In genomic region chr11:118135796-118136165, GRCh38 we compare ENCODE assay signal across 33 cellular contexts. TPM values are rescaled to one million over a fixed set of nuclear protein-coding genes. Genes with fewer than 3 reads are reported as not detected.
"Had no signal": no experiment of that assay in that cellular context is flagged by ENCODE, and none has a peak within 500 bp of the region (broad histone marks: within the 10 kb centered on the region; RNA-seq: fewer than 3 reads in every experiment).

No MANE protein-coding gene starts in this region.

- H3K27ac Mint-ChIP-seq: activated CD4-positive, alpha-beta memory T cell treated with anti-CD3 and anti-CD28 coated beads for 36 hours; activated CD4-positive, alpha-beta T cell treated with anti-CD3 and anti-CD28 coated beads for 36 hours; activated CD4-positive, alpha-beta T cell treated with anti-CD3 and anti-CD28 coated beads, Interleukin-2, amount 10 ng/mL, durations not matched to agents 24 days and 14 days; activated CD8-positive, alpha-beta memory T cell treated with anti-CD3 and anti-CD28 coated beads, Interleukin-2, amount 10 ng/mL, durations not matched to agents 7 days and 5 days; activated CD8-positive, alpha-beta T cell treated with anti-CD3 and anti-CD28 coated beads, Interleukin-2, amount 10 ng/mL, durations not matched to agents 7 days and 5 days; activated naive CD4-positive, alpha-beta T cell treated with anti-CD3 and anti-CD28 coated beads, Interleukin-2, amount 10 ng/mL, durations not matched to agents 7 days and 5 days; activated naive CD8-positive, alpha-beta T cell treated with anti-CD3 and anti-CD28 coated beads, Interleukin-2, amount 10 ng/mL, durations not matched to agents 7 days and 5 days; activated T-helper 1 cell treated with anti-CD3 and anti-CD28 coated beads, Interleukin-12 subunit alpha, Interleukin-12 subunit beta, Interleukin-2, Interleukin-4 antibody, amounts not matched to agents 30 ng/mL and 10 ng/mL and 1 ng/mL, durations not matched to agents 14 hours and 24 hours and 36 hours; brain; endodermal cell had no signal

- H3K4me1 Mint-ChIP-seq: activated CD4-positive, alpha-beta T cell treated with anti-CD3 and anti-CD28 coated beads for 36 hours; activated CD4-positive, alpha-beta T cell treated with anti-CD3 and anti-CD28 coated beads, Interleukin-2, amount 10 ng/mL, durations not matched to agents 24 days and 14 days; activated CD8-positive, alpha-beta memory T cell treated with anti-CD3 and anti-CD28 coated beads, Interleukin-2, amount 10 ng/mL, durations not matched to agents 7 days and 5 days; activated naive CD4-positive, alpha-beta T cell treated with anti-CD3 and anti-CD28 coated beads, Interleukin-2, amount 10 ng/mL, durations not matched to agents 7 days and 5 days; activated naive CD8-positive, alpha-beta T cell treated with anti-CD3 and anti-CD28 coated beads, Interleukin-2, amount 10 ng/mL, durations not matched to agents 7 days and 5 days; brain had no signal

- H3K4me3 ChIP-seq: ascending aorta, breast epithelium, cardiac muscle cell, colonic mucosa, esophagus muscularis mucosa, gastrocnemius medialis had no signal

- H3K36me3 ChIP-seq: ascending aorta, breast epithelium, cardiac muscle cell, colonic mucosa, gastrocnemius medialis had no signal

- H3K27me3 ChIP-seq: ascending aorta, breast epithelium, colonic mucosa, gastrocnemius medialis had no signal

- ATAC-seq: activated CD4-positive, alpha-beta T cell treated with anti-CD3 and anti-CD28 coated beads for 36 hours; activated CD8-positive, alpha-beta memory T cell treated with anti-CD3 and anti-CD28 coated beads, Interleukin-2, amount 10 ng/mL, durations not matched to agents 7 days and 5 days; activated CD8-positive, alpha-beta T cell treated with anti-CD3 and anti-CD28 coated beads, Interleukin-2, amount 10 ng/mL, durations not matched to agents 7 days and 5 days; activated naive CD4-positive, alpha-beta T cell treated with anti-CD3 and anti-CD28 coated beads, Interleukin-2, amount 50 U/mL, for 72 hours; foreskin keratinocyte; gastrocnemius medialis had no signal

- H3K9me3 ChIP-seq: ascending aorta, breast epithelium, colonic mucosa, esophagus muscularis mucosa, gastrocnemius medialis had no signal

- DNase-seq: activated CD4-positive, alpha-beta memory T cell treated with anti-CD3 and anti-CD28 coated beads for 36 hours; activated CD4-positive, alpha-beta T cell treated with anti-CD3 and anti-CD28 coated beads for 36 hours; activated CD4-positive, alpha-beta T cell treated with anti-CD3 and anti-CD28 coated beads, Interleukin-2, amount 10 ng/mL, durations not matched to agents 24 days and 14 days; activated CD4-positive, CD25-positive, alpha-beta regulatory T cell; activated CD4-positive, CD25-positive, alpha-beta regulatory T cell treated with anti-CD3 and anti-CD28 coated beads, Interleukin-2, amount 50 U/mL, for 72 hours; activated CD8-positive, alpha-beta memory T cell treated with anti-CD3 and anti-CD28 coated beads, Interleukin-2, amount 10 ng/mL, durations not matched to agents 7 days and 5 days; activated CD8-positive, alpha-beta memory T cell treated with anti-CD3 and anti-CD28 coated beads, Interleukin-2, amount 50 U/mL, for 4 hours; activated CD8-positive, alpha-beta T cell treated with anti-CD3 and anti-CD28 coated beads, Interleukin-2, amount 10 ng/mL, durations not matched to agents 7 days and 5 days; activated gamma-delta T cell; activated naive CD4-positive, alpha-beta T cell; activated naive CD4-positive, alpha-beta T cell treated with anti-CD3 and anti-CD28 coated beads, Interleukin-2, amount 10 ng/mL, durations not matched to agents 7 days and 5 days; activated naive CD8-positive, alpha-beta T cell treated with anti-CD3 and anti-CD28 coated beads, Interleukin-2, amount 10 ng/mL, durations not matched to agents 7 days and 5 days; activated T-cell treated with anti-CD3 and anti-CD28 coated beads, Interleukin-2, amount 50 U/mL, for 1 hour; activated T-cell treated with anti-CD3 and anti-CD28 coated beads, Interleukin-2, amount 50 U/mL, for 48 hours; central memory CD4-positive, alpha-beta T cell; cerebellar nuclear complex; colonic mucosa; effector CD8-positive, alpha-beta T cell; endodermal cell; foreskin keratinocyte; gastrocnemius medialis; T-helper 2 cell had no signal

- H3K4me3 Mint-ChIP-seq: activated CD4-positive, alpha-beta memory T cell treated with anti-CD3 and anti-CD28 coated beads for 36 hours; activated CD4-positive, alpha-beta T cell treated with anti-CD3 and anti-CD28 coated beads for 36 hours; activated CD4-positive, alpha-beta T cell treated with anti-CD3 and anti-CD28 coated beads, Interleukin-2, amount 10 ng/mL, durations not matched to agents 24 days and 14 days; activated CD8-positive, alpha-beta memory T cell treated with anti-CD3 and anti-CD28 coated beads, Interleukin-2, amount 10 ng/mL, durations not matched to agents 7 days and 5 days; activated CD8-positive, alpha-beta T cell treated with anti-CD3 and anti-CD28 coated beads, Interleukin-2, amount 10 ng/mL, durations not matched to agents 7 days and 5 days; activated naive CD4-positive, alpha-beta T cell treated with anti-CD3 and anti-CD28 coated beads, Interleukin-2, amount 10 ng/mL, durations not matched to agents 7 days and 5 days; activated naive CD8-positive, alpha-beta T cell treated with anti-CD3 and anti-CD28 coated beads, Interleukin-2, amount 10 ng/mL, durations not matched to agents 7 days and 5 days; activated T-helper 1 cell treated with anti-CD3 and anti-CD28 coated beads, Interleukin-12 subunit alpha, Interleukin-12 subunit beta, Interleukin-2, Interleukin-4 antibody, amounts not matched to agents 30 ng/mL and 10 ng/mL and 1 ng/mL, durations not matched to agents 14 hours and 24 hours and 36 hours; brain; endodermal cell had no signal

- H3K4me1 ChIP-seq: ascending aorta, breast epithelium, colonic mucosa, esophagus muscularis mucosa, foreskin keratinocyte, gastrocnemius medialis had no signal

- H3K27ac ChIP-seq: ascending aorta, breast epithelium, cardiac muscle cell, colonic mucosa, esophagus muscularis mucosa, foreskin keratinocyte, gastrocnemius medialis had no signal

- H3K36me3 Mint-ChIP-seq: activated CD4-positive, alpha-beta memory T cell treated with anti-CD3 and anti-CD28 coated beads for 36 hours; activated CD8-positive, alpha-beta memory T cell treated with anti-CD3 and anti-CD28 coated beads, Interleukin-2, amount 10 ng/mL, durations not matched to agents 7 days and 5 days; activated naive CD4-positive, alpha-beta T cell treated with anti-CD3 and anti-CD28 coated beads, Interleukin-2, amount 10 ng/mL, durations not matched to agents 7 days and 5 days; activated naive CD4-positive, alpha-beta T cell treated with anti-CD3 and anti-CD28 coated beads, Interleukin-2, amount 50 U/mL, for 72 hours; activated naive CD8-positive, alpha-beta T cell treated with anti-CD3 and anti-CD28 coated beads, Interleukin-2, amount 10 ng/mL, durations not matched to agents 7 days and 5 days; brain had no signal

- H3K9me3 Mint-ChIP-seq: activated CD4-positive, alpha-beta memory T cell treated with anti-CD3 and anti-CD28 coated beads for 36 hours; activated CD4-positive, alpha-beta T cell treated with anti-CD3 and anti-CD28 coated beads, Interleukin-2, amount 10 ng/mL, durations not matched to agents 24 days and 14 days; activated naive CD4-positive, alpha-beta T cell treated with anti-CD3 and anti-CD28 coated beads, Interleukin-2, amount 10 ng/mL, durations not matched to agents 7 days and 5 days; activated naive CD4-positive, alpha-beta T cell treated with anti-CD3 and anti-CD28 coated beads, Interleukin-2, amount 50 U/mL, for 72 hours; activated naive CD8-positive, alpha-beta T cell treated with anti-CD3 and anti-CD28 coated beads, Interleukin-2, amount 10 ng/mL, durations not matched to agents 7 days and 5 days; activated T-helper 1 cell treated with anti-CD3 and anti-CD28 coated beads, Interleukin-12 subunit alpha, Interleukin-12 subunit beta, Interleukin-2, Interleukin-4 antibody, amounts not matched to agents 30 ng/mL and 10 ng/mL and 1 ng/mL, durations not matched to agents 14 hours and 24 hours and 36 hours; brain; endodermal cell had no signal

RNA-seq across cellular contexts. Expression of gene SCN2B, which starts 40.7 kb away (rescaled TPM):
- total RNA-seq: activated CD4-positive, alpha-beta memory T cell treated with anti-CD3 and anti-CD28 coated beads for 36 hours; activated CD4-positive, alpha-beta T cell treated with anti-CD3 and anti-CD28 coated beads for 36 hours; activated CD8-positive, alpha-beta memory T cell treated with anti-CD3 and anti-CD28 coated beads for 36 hours; activated CD8-positive, alpha-beta memory T cell treated with anti-CD3 and anti-CD28 coated beads, Interleukin-2, amount 10 ng/mL, durations not matched to agents 7 days and 5 days; activated CD8-positive, alpha-beta T cell treated with anti-CD3 and anti-CD28 coated beads, Interleukin-2, amount 10 ng/mL, durations not matched to agents 7 days and 5 days; activated naive CD8-positive, alpha-beta T cell treated with anti-CD3 and anti-CD28 coated beads, Interleukin-2, amount 10 ng/mL, durations not matched to agents 7 days and 5 days; activated T-helper 1 cell treated with anti-CD3 and anti-CD28 coated beads, Interleukin-12 subunit alpha, Interleukin-12 subunit beta, Interleukin-2, Interleukin-4 antibody, amounts not matched to agents 30 ng/mL and 10 ng/mL and 1 ng/mL, durations not matched to agents 14 hours and 24 hours and 36 hours; dermis microvascular lymphatic vessel endothelial cell; T-helper 1 cell treated with Interleukin-12 subunit alpha and Interleukin-12 subunit beta and Interleukin-4 antibody, amounts not matched to agents 30 ng/mL and 1 ng/mL, for 36 hours had no signal

RNA-seq across cellular contexts. Expression of gene SMIM35, which starts 49.0 kb away (rescaled TPM):
- total RNA-seq: activated naive CD4-positive, alpha-beta T cell treated with anti-CD3 and anti-CD28 coated beads, Interleukin-2, amount 50 U/mL, for 72 hours; ascending aorta; breast epithelium; cardiac muscle cell; colonic mucosa; dermis microvascular lymphatic vessel endothelial cell; endodermal cell; epithelial cell of proximal tubule; esophagus muscularis mucosa; foreskin keratinocyte; gastrocnemius medialis had no signal

RNA-seq across cellular contexts. Expression of gene TMPRSS4, which starts 58.9 kb away (rescaled TPM):
- total RNA-seq: activated CD4-positive, alpha-beta memory T cell treated with anti-CD3 and anti-CD28 coated beads for 36 hours; activated CD4-positive, alpha-beta T cell treated with anti-CD3 and anti-CD28 coated beads for 36 hours; activated CD4-positive, alpha-beta T cell treated with anti-CD3 and anti-CD28 coated beads, Interleukin-2, amount 10 ng/mL, durations not matched to agents 24 days and 14 days; activated CD8-positive, alpha-beta memory T cell treated with anti-CD3 and anti-CD28 coated beads for 36 hours; activated naive CD4-positive, alpha-beta T cell treated with anti-CD3 and anti-CD28 coated beads, Interleukin-2, amount 50 U/mL, for 72 hours; activated T-helper 1 cell treated with anti-CD3 and anti-CD28 coated beads, Interleukin-12 subunit alpha, Interleukin-12 subunit beta, Interleukin-2, Interleukin-4 antibody, amounts not matched to agents 30 ng/mL and 10 ng/mL and 1 ng/mL, durations not matched to agents 14 hours and 24 hours and 36 hours; ascending aorta; cardiac muscle cell; dermis microvascular lymphatic vessel endothelial cell; endodermal cell; T-helper 1 cell treated with Interleukin-12 subunit alpha and Interleukin-12 subunit beta and Interleukin-4 antibody, amounts not matched to agents 30 ng/mL and 1 ng/mL, for 36 hours had no signal
